In genomic region chr1:73593804-73594203, GRCh38 we compare ENCODE assay signal across 2 cellular contexts.
TF ChIP-seq lines count a peak whose summit lies in the region.

No MANE protein-coding gene starts in this region.

TF ChIP-seq in endothelial cell of umbilical vein, 7 proteins besides CTCF, POLR2A, EP300 and RAD21:
- TF ChIP-seq MAX (IDR thresholded peaks at IDR 0.05; ENCODE audit: insufficient read depth, insufficient read length) (no peak), MYC (IDR thresholded peaks at IDR 0.05; ENCODE audit: low read depth, low read length) (peak; percentile 38)

TF ChIP-seq in GM12891, 5 proteins besides CTCF, POLR2A, EP300 and RAD21 (continued from another document):
- TF ChIP-seq PAX5 (IDR thresholded peaks at IDR 0.05; ENCODE audit: insufficient read depth, low read length, severe bottlenecking) (no peak), SPI1 (IDR thresholded peaks at IDR 0.05; ENCODE audit: low read depth, low read length) (no peak), TAF1 (IDR thresholded peaks at IDR 0.05; ENCODE audit: low read depth, low read length) (no peak)
